In the genomic region with DNA sequence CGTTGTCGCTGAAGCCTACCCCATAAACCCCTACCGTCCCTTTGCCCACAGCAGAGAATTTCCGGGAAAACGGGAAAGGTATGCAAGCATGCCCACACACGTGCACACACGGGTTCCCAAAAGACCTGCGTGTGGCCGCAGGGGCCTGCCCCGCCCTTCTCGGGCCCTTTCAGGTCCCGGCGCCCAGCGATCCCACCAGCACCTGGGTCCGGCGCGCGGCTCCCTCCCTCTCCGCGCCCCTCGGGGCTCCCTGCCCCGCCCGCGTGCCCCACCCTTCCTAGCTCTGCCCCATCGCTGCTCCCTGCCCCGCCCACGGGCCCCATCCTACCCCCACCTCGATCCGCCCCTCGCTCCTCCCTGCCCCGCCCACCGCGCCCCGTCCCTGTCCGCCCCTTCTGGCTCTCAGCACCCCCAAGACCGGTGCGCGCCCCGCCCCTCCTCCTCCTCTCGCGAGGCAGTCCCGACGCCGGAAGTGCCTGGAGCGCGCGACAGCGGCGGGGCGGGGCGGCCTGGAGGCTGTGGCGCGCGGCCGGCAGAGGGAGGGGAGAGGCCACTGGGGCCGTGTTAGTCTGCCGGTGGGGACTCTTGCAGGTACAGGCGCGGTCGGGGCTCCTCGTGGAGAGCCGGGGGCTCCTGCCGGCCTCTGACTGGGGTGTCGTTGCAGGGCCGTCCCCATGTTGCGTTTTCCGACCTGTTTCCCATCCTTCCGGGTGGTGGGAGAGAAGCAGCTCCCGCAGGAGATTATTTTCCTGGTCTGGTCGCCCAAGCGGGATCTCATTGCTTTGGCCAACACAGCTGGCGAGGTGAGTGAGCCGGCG, we compare ENCODE assay signal across 8 cellular contexts. TPM values are rescaled to one million over a fixed set of nuclear protein-coding genes. Genes with fewer than 3 reads are reported as not detected.
DNase-seq lines count a peak whose midpoint lies in the region; ATAC-seq and TF ChIP-seq lines count a peak whose summit lies in the region.

A gene with protein sequence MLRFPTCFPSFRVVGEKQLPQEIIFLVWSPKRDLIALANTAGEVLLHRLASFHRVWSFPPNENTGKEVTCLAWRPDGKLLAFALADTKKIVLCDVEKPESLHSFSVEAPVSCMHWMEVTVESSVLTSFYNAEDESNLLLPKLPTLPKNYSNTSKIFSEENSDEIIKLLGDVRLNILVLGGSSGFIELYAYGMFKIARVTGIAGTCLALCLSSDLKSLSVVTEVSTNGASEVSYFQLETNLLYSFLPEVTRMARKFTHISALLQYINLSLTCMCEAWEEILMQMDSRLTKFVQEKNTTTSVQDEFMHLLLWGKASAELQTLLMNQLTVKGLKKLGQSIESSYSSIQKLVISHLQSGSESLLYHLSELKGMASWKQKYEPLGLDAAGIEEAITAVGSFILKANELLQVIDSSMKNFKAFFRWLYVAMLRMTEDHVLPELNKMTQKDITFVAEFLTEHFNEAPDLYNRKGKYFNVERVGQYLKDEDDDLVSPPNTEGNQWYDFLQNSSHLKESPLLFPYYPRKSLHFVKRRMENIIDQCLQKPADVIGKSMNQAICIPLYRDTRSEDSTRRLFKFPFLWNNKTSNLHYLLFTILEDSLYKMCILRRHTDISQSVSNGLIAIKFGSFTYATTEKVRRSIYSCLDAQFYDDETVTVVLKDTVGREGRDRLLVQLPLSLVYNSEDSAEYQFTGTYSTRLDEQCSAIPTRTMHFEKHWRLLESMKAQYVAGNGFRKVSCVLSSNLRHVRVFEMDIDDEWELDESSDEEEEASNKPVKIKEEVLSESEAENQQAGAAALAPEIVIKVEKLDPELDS (plus strand): TSS at position 510 of the 818 bp plus-strand sequence. CDS start 165 bp downstream, at position 675.

- H3K36me3 ChIP-seq in hepatocyte (replicated peaks; ENCODE audit: insufficient read depth, low read depth) (no peaks in the 10 kb centered on the region), aorta (ENCODE audit: control insufficient read depth in 1 of 2, insufficient read depth in 2 of 2, low read length in 1 of 2) (no peaks in the 10 kb centered on the region)

- 1% methylated on average over 51 of the region's 74 CpGs for WGBS in hepatocyte (ENCODE audit: low lambda C conversion rate, missing lambda C conversion rate)
- WGBS in aorta, 2 donors = 1% methylated on average over 53 to 74 of the region's 74 CpGs

- H3K4me2 ChIP-seq in hepatocyte = peak within 1 kb of the TSS; percentile 87

- ATAC-seq in GM18511 (IDR thresholded peaks at IDR 0.05; ENCODE audit: unreplicated experiment) (peak; percentile 95), HG02973 (IDR thresholded peaks at IDR 0.05; ENCODE audit: unreplicated experiment) (peak; percentile 96), aorta (ENCODE audit: low FRiP score) (peak; percentile 98)

- H2AFZ ChIP-seq in hepatocyte = peak within 1 kb of the TSS; percentile 90

- in situ Hi-C loops in astrocyte of the cerebellum (cut with HindIII; ENCODE audit: low sequenced_read_pairs) = no loop called here

- DNase-seq in NCI-H1930 (lab: John Stamatoyannopoulos, UW) (peak; percentile 87 to 92), T-helper 22 cell (ENCODE audit: low read depth) (peak; percentile 98), astrocyte of the cerebellum (ENCODE audit: low read depth) (peak; percentile 75), hepatocyte (ENCODE audit: low spot score) (peak; percentile 97), renal cortical epithelial cell (ENCODE audit: low read depth) (peak; percentile 72), aorta (peak; percentile 98 to 99)

- no peaks in the 10 kb centered on the region for H3K9me3 ChIP-seq in hepatocyte (ENCODE audit: low read depth)
- H3K9me3 ChIP-seq in aorta (ENCODE audit: control insufficient read depth, low read length) = no peaks in the 10 kb centered on the region

- H3K4me3 ChIP-seq in astrocyte of the cerebellum (ENCODE audit: low read depth, low read length) (peak within 1 kb of the TSS; percentile 84), hepatocyte (peak within 1 kb of the TSS; percentile 80), aorta (ENCODE audit: low read length in 2 of 2) (peak within 1 kb of the TSS; percentile 88 to 95)

- H3K27me3 ChIP-seq in hepatocyte = no peaks in the 10 kb centered on the region
- no peaks in the 10 kb centered on the region for H3K27me3 ChIP-seq in aorta (ENCODE audit: control insufficient read depth in 1 of 2, insufficient read depth in 2 of 2, low read length in 1 of 2)

- intact Hi-C loops in aorta (cut with DNase I) = loop anchor here (5.0 to 10.0 kb wide), 2 partner anchors 62 to 65 kb away; a partner anchor contains a TSS

- H3K79me2 ChIP-seq in hepatocyte = peaks cover 22% of the 10 kb centered on the region

- H3K27ac ChIP-seq in hepatocyte = peak within 1 kb of the TSS; percentile 74
- peak within 1 kb of the TSS in 1 of 2 donors; percentile 25 for H3K27ac ChIP-seq in aorta (ENCODE audit: low read depth in 1 of 2, low read length in 2 of 2)

- H3K9me2 ChIP-seq in hepatocyte (replicated peaks; ENCODE audit: insufficient read depth) = no peaks in the 10 kb centered on the region

- H3K4me1 ChIP-seq in hepatocyte (ENCODE audit: insufficient read depth) = peaks cover 7% of the 10 kb centered on the region
- H3K4me1 ChIP-seq in aorta (ENCODE audit: control insufficient read depth in 1 of 2, insufficient read depth in 2 of 2, low read length in 2 of 2) = peaks cover 0 to 3% of the 10 kb centered on the region in 2 donors

- TF ChIP-seq CTCF in astrocyte of the cerebellum (IDR thresholded peaks at IDR 0.05; ENCODE audit: low read depth, low read length, missing control alignments) (peak; percentile 7), hepatocyte (IDR thresholded peaks at IDR 0.05; ENCODE audit: poor library complexity) (no peak)

- H4K20me1 ChIP-seq in hepatocyte (ENCODE audit: insufficient read depth, poor library complexity, severe bottlenecking) = no peaks in the 10 kb centered on the region

RNA-seq across cellular contexts. Expression of the gene that starts here (rescaled TPM):
- total RNA-seq in hepatocyte (19.7 and 23.1 TPM in 2 replicates), renal cortical epithelial cell (26.2 and 43.6 TPM in 2 replicates), aorta (10 to 100 TPM; 29.3 to 41.2 TPM)
- polyA plus RNA-seq in hepatocyte (18.6 and 20.5 TPM in 2 replicates), aorta (10 to 100 TPM; 25.3 to 56.3 TPM)
